ENCODE assay signal across 24 cellular contexts in the genomic region with DNA sequence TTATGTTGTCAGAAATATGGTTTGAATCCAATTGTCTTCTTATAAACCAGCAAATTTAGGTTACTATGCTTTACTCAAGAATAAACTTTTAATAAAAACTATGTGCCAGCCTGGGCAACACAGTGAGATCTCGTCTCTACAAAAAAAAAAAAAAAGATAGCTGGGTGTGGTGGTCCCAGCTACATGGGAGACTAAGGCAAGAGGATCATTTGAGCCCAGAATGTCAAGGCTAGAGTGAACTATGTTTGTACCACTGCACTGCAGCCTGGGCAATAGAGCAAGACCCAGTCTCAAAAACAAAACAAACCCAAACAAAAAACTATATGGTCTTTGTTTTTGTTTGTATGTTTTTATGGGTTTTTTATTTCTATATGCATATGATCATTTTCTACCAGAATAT.
"Had no signal": no experiment of that assay in that cellular context is flagged by ENCODE, and none has a peak within 500 bp of the region (broad histone marks: within the 10 kb centered on the region; RNA-seq: fewer than 3 reads in every experiment).

No MANE protein-coding gene starts in this region.

- H3K27me3 ChIP-seq: ovary, spleen, testis, tibial artery had no signal

- H3K27me3 Mint-ChIP-seq: effector memory CD8-positive, alpha-beta T cell; stimulated activated memory B cell treated with anti-CD40 and anti-IgM and Interleukin-4, amounts not matched to agents 10 μg/mL and 1 μg/mL and 100 μg/mL, for 72 hours; type B pancreatic cell had no signal

- H3K36me3 Mint-ChIP-seq: immature natural killer cell; natural killer cell; stimulated activated memory B cell treated with anti-CD40 and anti-IgM and Interleukin-4, amounts not matched to agents 10 μg/mL and 1 μg/mL and 100 μg/mL, for 72 hours; type B pancreatic cell had no signal

- H3K9me3 ChIP-seq: lower lobe of right lung, ovary, psoas muscle, spleen, testis, tibial artery had no signal

- ATAC-seq: effector memory CD8-positive, alpha-beta T cell; lower lobe of right lung; natural killer cell; psoas muscle; stimulated activated memory B cell treated with anti-CD40 and anti-IgM and Interleukin-4, amounts not matched to agents 10 μg/mL and 1 μg/mL and 100 μg/mL, for 72 hours; stimulated activated naive CD8-positive, alpha-beta T cell treated with anti-CD3 and anti-CD28 coated beads, Interleukin-15, Interleukin-2, amounts not matched to agents 100 U/mL and 50 U/mL, for 24 hours had no signal

- DNase-seq: dermis blood vessel endothelial cell; effector memory CD8-positive, alpha-beta T cell; erythroblast; hypothalamus; immature natural killer cell; islet precursor cell; left ventricle myocardium superior; lower lobe of right lung; natural killer cell; occipital lobe; ovary; posterior cingulate gyrus; psoas muscle; right cardiac atrium; spleen; stimulated activated CD4-positive, alpha-beta T cell treated with anti-CD3 and anti-CD28 coated beads, Interleukin-4, amount 100 ng/mL, for 4 hours; stimulated activated naive CD8-positive, alpha-beta T cell treated with anti-CD3 and anti-CD28 coated beads, Interleukin-15, Interleukin-2, amounts not matched to agents 100 U/mL and 50 U/mL, for 24 hours; substantia nigra; testis; tibial artery had no signal

- H3K4me3 Mint-ChIP-seq: effector memory CD8-positive, alpha-beta T cell; immature natural killer cell; natural killer cell; stimulated activated memory B cell treated with anti-CD40 and anti-IgM and Interleukin-4, amounts not matched to agents 10 μg/mL and 1 μg/mL and 100 μg/mL, for 72 hours had no signal

- H3K9me3 Mint-ChIP-seq: effector memory CD8-positive, alpha-beta T cell; immature natural killer cell; natural killer cell; stimulated activated memory B cell treated with anti-CD40 and anti-IgM and Interleukin-4, amounts not matched to agents 10 μg/mL and 1 μg/mL and 100 μg/mL, for 72 hours; type B pancreatic cell had no signal

- H3K27ac ChIP-seq: coronary artery, lower lobe of right lung, ovary, psoas muscle, skin epidermis, testis, tibial artery had no signal

- H3K4me1 ChIP-seq: testis had no signal

- H3K4me3 ChIP-seq: coronary artery, lower lobe of right lung, ovary, psoas muscle, skin epidermis, spleen, testis, tibial artery had no signal

- H3K36me3 ChIP-seq: lower lobe of right lung, ovary, spleen, tibial artery had no signal

- H3K27ac Mint-ChIP-seq: effector memory CD8-positive, alpha-beta T cell; immature natural killer cell; natural killer cell; stimulated activated memory B cell treated with anti-CD40 and anti-IgM and Interleukin-4, amounts not matched to agents 10 μg/mL and 1 μg/mL and 100 μg/mL, for 72 hours had no signal
